In the genomic region with DNA sequence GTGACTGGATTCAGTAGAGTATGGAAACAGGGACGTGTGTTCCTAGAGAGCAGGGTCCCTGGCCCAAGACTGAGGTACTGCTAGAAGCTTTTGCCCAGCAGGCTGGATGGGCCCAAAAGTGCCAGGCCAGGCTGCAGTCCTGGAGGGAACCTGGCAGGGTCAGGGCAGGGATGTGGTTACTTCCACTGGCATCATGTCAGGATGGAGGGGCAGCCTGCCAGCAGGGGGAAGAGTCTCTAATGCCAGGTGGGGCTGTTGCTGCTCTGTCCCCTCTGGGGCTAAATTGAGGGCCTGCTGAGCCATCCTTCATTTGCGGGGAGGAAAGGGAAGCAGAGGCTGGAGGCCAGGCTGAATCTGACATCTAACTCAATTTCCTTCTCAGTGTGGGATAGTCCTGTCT, we compare ENCODE assay signal across 23 cellular contexts. TPM values are rescaled to one million over a fixed set of nuclear protein-coding genes. Genes with fewer than 3 reads are reported as not detected.
DNase-seq lines count a peak whose midpoint lies in the region; ATAC-seq, FAIRE-seq and TF ChIP-seq lines count a peak whose summit lies in the region.
"Had no signal": no experiment of that assay in that cellular context is flagged by ENCODE, and none has a peak within 500 bp of the region (broad histone marks: within the 10 kb centered on the region; RNA-seq: fewer than 3 reads in every experiment).

No MANE protein-coding gene starts in this region.

- H3K27me3 Mint-ChIP-seq in GM23338 (ENCODE audit: insufficient read depth, low read depth, poor library complexity) = peaks cover 7% of the 10 kb centered on the region
- H3K27me3 Mint-ChIP-seq in H9 (ENCODE audit: low read depth) = no peaks in the 10 kb centered on the region
- H3K27me3 Mint-ChIP-seq in neural progenitor cell (ENCODE audit: insufficient read depth, low read depth) = no peaks in the 10 kb centered on the region

- H4K5ac ChIP-seq in H9 (ENCODE audit: insufficient read length, low read depth, low read length) = no peak overlapping the region
- no peak overlapping the region for H4K5ac ChIP-seq in H1 (ENCODE audit: insufficient read length, low read depth, low read length)

- H2AFZ ChIP-seq in GM23338 (no peak overlapping the region), H9 (ENCODE audit: low read length) (no peak overlapping the region), H1 (ENCODE audit: low read length) (no peak overlapping the region), neural progenitor cell (replicated peaks) (no peak overlapping the region)

- CTCF ChIA-PET in H1 (lab: Charles Lee; ENCODE audit: partially characterized antibody) = interaction anchor here (1.0 to 3.9 kb wide), 4 partner anchors 10 to 199 kb away, joined by 3 to 15 read pairs (median 3); no protein-coding TSS in a partner anchor

- H2BK5ac ChIP-seq in H9 (ENCODE audit: insufficient read length, low read length) = no peak overlapping the region
- no peak overlapping the region for H2BK5ac ChIP-seq in H1 (ENCODE audit: low read depth, low read length)

- H3K23ac ChIP-seq in H9 (ENCODE audit: insufficient read length, low read depth, low read length) = no peak overlapping the region
- H3K23ac ChIP-seq in H1 (ENCODE audit: insufficient read length) = no peak overlapping the region

- peak in 1 of 2 experiments; percentile 35; a peak in 1 of 4 replicates for TF ChIP-seq CTCF in GM23338 (conservative IDR thresholded peaks at IDR 0.05; ENCODE audit: low read depth in 2 of 2)
- peak; percentile 33; the same call in 2 of the 3 replicates for TF ChIP-seq CTCF in H9 (conservative IDR thresholded peaks at IDR 0.05)
- peak; percentile 14 to 42 (median 28); a peak in 3 of 4 replicates for TF ChIP-seq CTCF in H1 (IDR thresholded peaks at IDR 0.05; ENCODE audit: control extremely low read depth in 1 of 3, insufficient read depth in 1 of 3, low read depth in 1 of 3, low read length in 3 of 3)
- peak; percentile 16 for TF ChIP-seq CTCF in neural progenitor cell (IDR thresholded peaks at IDR 0.05)
- TF ChIP-seq CTCF in tibial nerve (IDR thresholded peaks at IDR 0.05) = no peak
- TF ChIP-seq CTCF in adrenal gland (IDR thresholded peaks at IDR 0.05) = no peak
- no peak for TF ChIP-seq CTCF in sigmoid colon (IDR thresholded peaks at IDR 0.05)

- H4K20me1 ChIP-seq in GM23338 (replicated peaks; ENCODE audit: insufficient read depth) (no peaks in the 10 kb centered on the region), H9 (ENCODE audit: control insufficient read depth, insufficient read depth, insufficient read length) (no peaks in the 10 kb centered on the region), H1 (replicated peaks in 1 of 2; ENCODE audit: control insufficient read depth in 1 of 2, insufficient read depth in 2 of 2, low read length in 2 of 2) (no peaks in the 10 kb centered on the region), neural progenitor cell (ENCODE audit: low read depth) (peaks cover 7% of the 10 kb centered on the region)

- H3K9me3 ChIP-seq in H9 (ENCODE audit: control insufficient read depth, low read depth, low read length) (no peaks in the 10 kb centered on the region), H1 (ENCODE audit: insufficient read depth in 2 of 2, low read depth in 1 of 2, low read length in 1 of 2) (no peaks in the 10 kb centered on the region; a peak in 1 of 4 replicates), neural progenitor cell (ENCODE audit: low read depth) (no peaks in the 10 kb centered on the region), tibial nerve (no peaks in the 10 kb centered on the region), adrenal gland (replicated peaks in 1 of 3) (no peaks in the 10 kb centered on the region), sigmoid colon (no peaks in the 10 kb centered on the region)

- peaks cover 23% of the 10 kb centered on the region for H3K4me1 Mint-ChIP-seq in GM23338
- peaks cover 19 to 26% of the 10 kb centered on the region in 2 experiments for H3K4me1 Mint-ChIP-seq in H9
- H3K4me1 Mint-ChIP-seq in neural progenitor cell = peaks cover 10% of the 10 kb centered on the region

- H3F3A ChIP-seq in GM23338 (replicated peaks; ENCODE audit: low read depth) (no peaks in the 10 kb centered on the region), neural progenitor cell (ENCODE audit: low read depth) (peaks cover 9% of the 10 kb centered on the region)

- H3K18ac ChIP-seq in H9 (ENCODE audit: insufficient read length, low read depth, low read length) (no peak overlapping the region), H1 (ENCODE audit: extremely low read depth, low read length) (no peak overlapping the region)

- FAIRE-seq in H1 (lab: Jason Lieb, UNC) = no peak
- FAIRE-seq: K562 had no signal

- no peak overlapping the region for H2AK5ac ChIP-seq in H9 (ENCODE audit: insufficient read length, low read length)
- no peak overlapping the region for H2AK5ac ChIP-seq in H1 (ENCODE audit: low read depth, low read length)

- no CpG with 5 or more reads among the region's 2 CpGs for WGBS in H9 (ENCODE audit: extremely low coverage, insufficient read length, low lambda C conversion rate)
- WGBS in H1 (ENCODE audit: extremely low coverage in 1 of 2, insufficient coverage in 1 of 2, insufficient read length in 1 of 2, insufficient replicate concordance in 2 of 2, low coverage in 1 of 2, low lambda C conversion rate in 2 of 2, missing lambda C conversion rate in 1 of 2), 2 experiments = 65% methylated on average over 2 of the region's 2 CpGs; no CpG with 5 or more reads in 1 of the 2 experiments
- 40 to 47% methylated on average over 2 of the region's 2 CpGs for WGBS in tibial nerve, 2 donors
- 45 to 100% (median 71%) methylated on average over 1 to 2 of the region's 2 CpGs; no CpG with 5 or more reads in 1 of the 4 donors for WGBS in adrenal gland, 4 donors
- 44 to 48% methylated on average over 2 of the region's 2 CpGs for WGBS in sigmoid colon, 2 donors

- H3K23me2 ChIP-seq in H9 (ENCODE audit: insufficient read length, low read depth, low read length, poor library complexity, severe bottlenecking) (no peaks in the 10 kb centered on the region), H1 (ENCODE audit: low read depth, low read length) (no peaks in the 10 kb centered on the region)

- H3K9ac ChIP-seq in H9 (ENCODE audit: extremely low read depth, insufficient read length, low read length) = no peak overlapping the region
- H3K9ac ChIP-seq in H1 (replicated peaks in 1 of 4; ENCODE audit: extremely low read depth in 1 of 4, low read depth in 3 of 4, low read length in 3 of 4) = peak overlapping the region in 1 of 4 experiments; percentile 54; a peak in 1 of 7 replicates
- no peak overlapping the region for H3K9ac ChIP-seq in neural progenitor cell

- H2BK20ac ChIP-seq in H9 (ENCODE audit: low read depth, low read length, poor library complexity, severe bottlenecking) (no peak overlapping the region), H1 (ENCODE audit: low read length) (no peak overlapping the region)

- no peak overlapping the region for H3K4me3 Mint-ChIP-seq in GM23338
- H3K4me3 Mint-ChIP-seq in H9 = no peak overlapping the region
- no peak overlapping the region for H3K4me3 Mint-ChIP-seq in neural progenitor cell
- H3K4me3 Mint-ChIP-seq: CD4-positive, alpha-beta memory T cell had no signal

- H3K14ac ChIP-seq in H9 (ENCODE audit: insufficient read depth, low read length) (no peak overlapping the region), H1 (ENCODE audit: insufficient read length) (no peak overlapping the region)

- H3K9me3 Mint-ChIP-seq in GM23338 = no peaks in the 10 kb centered on the region
- H3K9me3 Mint-ChIP-seq in H9 = no peaks in the 10 kb centered on the region
- H3K9me3 Mint-ChIP-seq in neural progenitor cell = peaks cover 10% of the 10 kb centered on the region
- H3K9me3 Mint-ChIP-seq: CD4-positive, alpha-beta memory T cell had no signal

- DNase-seq in GM23338 (ENCODE audit: low spot score) (no peak), H9 (no peak), H1 (ENCODE audit: low read depth in 1 of 2, low spot score in 2 of 2) (no peak), neural progenitor cell (ENCODE audit: low spot score) (no peak), GM03348 (ENCODE audit: low spot score) (no peak), tibial nerve (ENCODE audit: low spot score in 2 of 2) (no peak), adrenal gland (no peak), sigmoid colon (no peak)
- DNase-seq: C1 segment of cervical spinal cord; CD4-positive, alpha-beta memory T cell; COR-L47; DMS79 treated with DMSO at 0.1 percent for 48 hours; HCEC 1CT; Kasumi-1; NCI-H1105 treated with DMSO at 0.1 percent for 48 hours; NCI-H146; NCI-H1930; NCI-H2107; NCI-H524 treated with DMSO at 0.1 percent for 48 hours; NCI-H774; SHP77 had no signal

- H3K36me3 Mint-ChIP-seq in GM23338 (ENCODE audit: low read depth) = no peaks in the 10 kb centered on the region; the same call in 2 of the 3 replicates
- H3K36me3 Mint-ChIP-seq in H9 (ENCODE audit: insufficient read depth in 1 of 3, low read depth in 3 of 3) = peaks cover 0 to 1% (median 0%) of the 10 kb centered on the region in 3 experiments; a peak in 2 of 7 replicates
- H3K36me3 Mint-ChIP-seq in neural progenitor cell = peaks cover 16% of the 10 kb centered on the region

- H3K27me3 ChIP-seq in GM23338 (ENCODE audit: insufficient read depth) (no peaks in the 10 kb centered on the region), H9 (ENCODE audit: insufficient read depth, low read length) (no peaks in the 10 kb centered on the region), H1 (replicated peaks in 1 of 4; ENCODE audit: control insufficient read depth in 3 of 4, extremely low read depth in 1 of 4, insufficient read depth in 3 of 4, low read length in 3 of 4) (peaks cover 0 to 2% (median 0%) of the 10 kb centered on the region in 4 experiments; a peak in 1 of 7 replicates), neural progenitor cell (no peaks in the 10 kb centered on the region), tibial nerve (no peaks in the 10 kb centered on the region), adrenal gland (no peaks in the 10 kb centered on the region), sigmoid colon (no peaks in the 10 kb centered on the region)

- H3K4me3 ChIP-seq in GM23338 (no peak overlapping the region), H1 (ENCODE audit: extremely low read depth in 1 of 4, insufficient read depth in 2 of 4, low read depth in 3 of 4, low read length in 4 of 4) (no peak overlapping the region), neural progenitor cell (no peak overlapping the region), tibial nerve (no peak overlapping the region), adrenal gland (no peak overlapping the region), sigmoid colon (no peak overlapping the region)
- H3K4me3 ChIP-seq: K562 had no signal

- peak; percentile 64 for ATAC-seq in GM23338
- ATAC-seq: K562 had no signal

- H3K79me1 ChIP-seq in H9 (ENCODE audit: insufficient read depth, low read depth, low read length, poor library complexity, severe bottlenecking) (no peaks in the 10 kb centered on the region), H1 (ENCODE audit: low read depth, low read length) (peaks cover 5% of the 10 kb centered on the region)

- H3K27ac Mint-ChIP-seq in GM23338 (no peak overlapping the region), H9 (no peak overlapping the region), neural progenitor cell (no peak overlapping the region)
- H3K27ac Mint-ChIP-seq: CD4-positive, alpha-beta memory T cell had no signal

- peak in 1 of 2 experiments; percentile 41; a peak in 1 of 4 replicates for TF ChIP-seq RAD21 in H1 (IDR thresholded peaks at IDR 0.05 in 1 of 2, conservative IDR thresholded peaks at IDR 0.05 in 1 of 2; ENCODE audit: low read depth in 2 of 2, low read length in 2 of 2)

- H2BK15ac ChIP-seq in H9 (ENCODE audit: low read depth, low read length) (no peak overlapping the region), H1 (ENCODE audit: low read length) (no peak overlapping the region)

- H3K27ac ChIP-seq in GM23338 (ENCODE audit: low read depth) (no peak overlapping the region), H9 (ENCODE audit: insufficient read length, low read depth, low read length) (no peak overlapping the region), H1 (ENCODE audit: low read depth, low read length) (no peak overlapping the region), neural progenitor cell (no peak overlapping the region), tibial nerve (no peak overlapping the region), adrenal gland (no peak overlapping the region), sigmoid colon (no peak overlapping the region)
- H3K27ac ChIP-seq: RWPE1 had no signal

- no peaks in the 10 kb centered on the region for H3K79me2 ChIP-seq in GM23338 (replicated peaks; ENCODE audit: insufficient read depth)
- H3K79me2 ChIP-seq in H9 (ENCODE audit: insufficient read depth, low read length) = no peaks in the 10 kb centered on the region
- H3K79me2 ChIP-seq in H1 (ENCODE audit: control insufficient read depth in 1 of 2, insufficient read depth in 2 of 2, low read length in 2 of 2) = no peaks in the 10 kb centered on the region
- no peaks in the 10 kb centered on the region for H3K79me2 ChIP-seq in neural progenitor cell (ENCODE audit: low read depth)

- no peak overlapping the region for H3K4me2 ChIP-seq in GM23338
- H3K4me2 ChIP-seq in H9 (ENCODE audit: insufficient read depth, insufficient read length, low read length) = no peak overlapping the region
- no peak overlapping the region for H3K4me2 ChIP-seq in H1 (ENCODE audit: insufficient read depth in 1 of 2, low read depth in 2 of 2, low read length in 2 of 2)
- H3K4me2 ChIP-seq in neural progenitor cell = no peak overlapping the region

- H3K36me3 ChIP-seq in GM23338 (ENCODE audit: insufficient read depth) (no peaks in the 10 kb centered on the region), H1 (ENCODE audit: control insufficient read depth in 2 of 4, insufficient read depth in 4 of 4, low read length in 3 of 4) (no peaks in the 10 kb centered on the region), neural progenitor cell (no peaks in the 10 kb centered on the region), tibial nerve (peaks cover 0 to 3% (median 0%) of the 10 kb centered on the region in 3 donors), adrenal gland (replicated peaks in 1 of 2) (no peaks in the 10 kb centered on the region), sigmoid colon (no peaks in the 10 kb centered on the region)

- H3K56ac ChIP-seq in H9 (ENCODE audit: insufficient read length, low read depth, low read length) (no peak overlapping the region), H1 (replicated peaks; ENCODE audit: insufficient read length, low read depth, low read length) (no peak overlapping the region)

- no peak for TF ChIP-seq EP300 in H1 (IDR thresholded peaks at IDR 0.05; ENCODE audit: borderline replicate concordance in 1 of 2, low read depth in 2 of 2, low read length in 2 of 2)
- no peak for TF ChIP-seq EP300 in tibial nerve (IDR thresholded peaks at IDR 0.05)
- no peak for TF ChIP-seq EP300 in sigmoid colon (IDR thresholded peaks at IDR 0.05)

- no peak overlapping the region for H2BK12ac ChIP-seq in H9 (ENCODE audit: insufficient read length, low read depth, low read length)
- H2BK12ac ChIP-seq in H1 (ENCODE audit: low read depth, low read length) = no peak overlapping the region

- H4K8ac ChIP-seq in H9 (replicated peaks; ENCODE audit: insufficient read length, low read depth, low read length) = no peak overlapping the region
- H4K8ac ChIP-seq in H1 (ENCODE audit: extremely low read depth, insufficient read depth, low read length) = no peak overlapping the region; the same call in 1 of the 2 replicates

- no peaks in the 10 kb centered on the region for H3K9me2 ChIP-seq in GM23338 (ENCODE audit: insufficient read depth)

- TF ChIP-seq POLR2A in H1 (IDR thresholded peaks at IDR 0.05; ENCODE audit: control extremely low read depth in 1 of 2, low read depth in 2 of 2, low read length in 2 of 2) (no peak), tibial nerve (IDR thresholded peaks at IDR 0.05) (no peak), adrenal gland (IDR thresholded peaks at IDR 0.05) (no peak), sigmoid colon (IDR thresholded peaks at IDR 0.05) (no peak)

- H3K4me1 ChIP-seq in GM23338 (ENCODE audit: insufficient read depth) (peaks cover 4% of the 10 kb centered on the region; the same call in 1 of the 2 replicates), H9 (ENCODE audit: insufficient read depth, low read length) (no peaks in the 10 kb centered on the region), H1 (replicated peaks in 1 of 4; ENCODE audit: control insufficient read depth in 3 of 4, insufficient read depth in 4 of 4, low read length in 3 of 4) (peaks cover 0 to 3% (median under 1%) of the 10 kb centered on the region in 4 experiments; a peak in 2 of 7 replicates), neural progenitor cell (peaks cover 28% of the 10 kb centered on the region), tibial nerve (peaks cover 0 to 7% (median 2%) of the 10 kb centered on the region in 4 donors), adrenal gland (replicated peaks in 1 of 2) (no peaks in the 10 kb centered on the region), sigmoid colon (no peaks in the 10 kb centered on the region)

- POLR2A ChIA-PET in H1 (lab: Charles Lee; ENCODE audit: partially characterized antibody) = no interaction called here

- H2BK120ac ChIP-seq in H9 (ENCODE audit: low read depth, low read length, poor library complexity, severe bottlenecking) = no peak overlapping the region
- no peak overlapping the region for H2BK120ac ChIP-seq in H1 (replicated peaks; ENCODE audit: low read depth, low read length)

- no peak overlapping the region for H3K4ac ChIP-seq in H9 (ENCODE audit: low read depth, low read length)
- H3K4ac ChIP-seq in H1 (replicated peaks; ENCODE audit: insufficient read length, low read depth, low read length) = no peak overlapping the region

- intact Hi-C loops in adrenal gland (cut with DNase I) = no loop called here
- intact Hi-C loops in sigmoid colon (cut with DNase I) = no loop called here

- H3T11ph ChIP-seq in H9 (ENCODE audit: low read length) = no peak overlapping the region

- H4K91ac ChIP-seq in H9 (ENCODE audit: insufficient read length, low read depth, low read length) (no peak overlapping the region), H1 (replicated peaks; ENCODE audit: insufficient read length, low read length) (no peak overlapping the region)

RNA-seq across cellular contexts. Expression of a gene that starts 17.2 kb away (rescaled TPM):
- total RNA-seq in GM23338 (2014; rRNA removed; shearing (Covaris generic)) = 2.4 and 7.4 TPM in 2 replicates
- 2.0 and 3.0 TPM in 2 replicates for polyA plus RNA-seq in GM23338 (2016; fragmentation: Nextera tagmentation; extraction: Ambion mirVana)
- total RNA-seq in H9 (2021) = 1.7 and 2.2 TPM in 2 replicates
- 5.3 and 7.4 TPM in 2 replicates for total RNA-seq in H1 (2021; fragmentation: NEBNext Ultra II Directional; extraction: Animal tissue kit (Norgen Biotek cat#: 25700))
- polyA plus RNA-seq in H1 (2011; rRNA removed) = 2.9 and 4.3 TPM in 2 replicates
- polyA plus RNA-seq in H1 (2011; cell fraction: cytosol; rRNA removed) = 3.4 TPM
- 4.9 TPM for polyA plus RNA-seq in H1 (2011; cell fraction: nucleus; rRNA removed)
- polyA plus RNA-seq in H1 (2012, experiment 1 of 2) = 2.4 to 3.7 TPM (median 3.0 TPM) in 4 replicates
- 12.4 TPM for polyA plus RNA-seq in H1 (2012, experiment 2 of 2)
- 10.0 TPM for polyA plus RNA-seq in H1 (2013, experiment 1 of 2)
- 10.5 TPM for polyA plus RNA-seq in H1 (2013, experiment 2 of 2)
- polyA minus RNA-seq in H1 (2011; rRNA and poly(A)+ RNA removed) = 1.9 and 2.7 TPM in 2 replicates
- 2.9 TPM for polyA minus RNA-seq in H1 (2011; cell fraction: cytosol; rRNA and poly(A)+ RNA removed)
- polyA minus RNA-seq in H1 (2011; cell fraction: nucleus; rRNA and poly(A)+ RNA removed) = 4.9 TPM
- total RNA-seq in neural progenitor cell (ENCODE audit: low replicate concordance) = 7.1 and 14.5 TPM in 2 replicates
- total RNA-seq in tibial nerve = 10 to 100 TPM; 11.4 to 20.8 (median 15.6) TPM
- total RNA-seq in adrenal gland = 10 to 100 TPM in 3 of 8 donors, 1 to 10 TPM in 5; 7.3 to 14.3 (median 9.7) TPM
- 1 to 10 TPM; 7.8 to 9.0 (median 8.2) TPM for polyA plus RNA-seq in adrenal gland
- total RNA-seq in sigmoid colon = 10 to 100 TPM in 2 of 4 donors, 1 to 10 TPM in 2; 7.5 to 12.6 (median 10.7) TPM
- 1 to 10 TPM; 2.4 to 9.6 (median 2.8) TPM for polyA plus RNA-seq in sigmoid colon

Comparison
In these comparisons a context has a peak if more than half of its experiments do, and no peak if none do; other contexts are left out.
1. CTCF ChIP-seq: peak in H9 (single experiment), H1 (3 of 3) and neural progenitor cell (single experiment); none in tibial nerve (0 of 5), adrenal gland (0 of 6) and sigmoid colon (0 of 4).